Comparison of ENCODE assay signal across 8 cellular contexts in genomic region chr1:202144510-202145324, GRCh38. TPM values are rescaled to one million over a fixed set of nuclear protein-coding genes. Genes with fewer than 3 reads are reported as not detected.
DNase-seq lines count a peak whose midpoint lies in the region; ATAC-seq and TF ChIP-seq lines count a peak whose summit lies in the region.

ARL8A (minus strand) TSS chr1:202144737; CDS start chr1:202144572, 165 bp downstream.

- H3K36me3 Mint-ChIP-seq in activated T-helper 17 cell treated with anti-CD3 and anti-CD28 coated beads, Interleukin-2, amount 50 U/mL, for 72 hours (ENCODE audit: low read depth) = peaks cover 37% of the 10 kb centered on the region
- no peaks in the 10 kb centered on the region for H3K36me3 Mint-ChIP-seq in naive B cell

- H3K27ac Mint-ChIP-seq in activated T-helper 17 cell treated with anti-CD3 and anti-CD28 coated beads, Interleukin-2, amount 50 U/mL, for 72 hours = peak within 1 kb of the TSS; percentile 98
- H3K27ac Mint-ChIP-seq in naive B cell = peak within 1 kb of the TSS; percentile 89 to 98 (median 93)

- peak within 1 kb of the TSS; percentile 93 for H3K9ac ChIP-seq in OCI-LY3 (ENCODE audit: low read length)

- H4K20me1 ChIP-seq in OCI-LY3 (ENCODE audit: insufficient read depth, low read length) = peaks cover 36% of the 10 kb centered on the region

- H3K27ac ChIP-seq in OCI-LY3 (ENCODE audit: low read length) = peak within 1 kb of the TSS; percentile 74
- peak within 1 kb of the TSS; percentile 95 for H3K27ac ChIP-seq in temporal lobe (ENCODE audit: low read depth, low read length)

- DNase-seq in BE2C (peak; percentile 78), fibroblast of gingiva (ENCODE audit: low read depth) (peak; percentile 47), naive B cell (peak; percentile 67)

- peak within 1 kb of the TSS; percentile 79 for H3K4me3 ChIP-seq in BE2C (ENCODE audit: low read depth, low read length)
- H3K4me3 ChIP-seq in OCI-LY3 (ENCODE audit: low read length) = peak within 1 kb of the TSS; percentile 95

- H3K4me1 ChIP-seq in BE2C (no peaks in the 10 kb centered on the region), OCI-LY3 (ENCODE audit: low read length) (peaks cover 13% of the 10 kb centered on the region)

- TF ChIP-seq CTCF in BE2C (IDR thresholded peaks at IDR 0.05; ENCODE audit: low read depth, low read length) = no peak
- no peak for TF ChIP-seq CTCF in OCI-LY3 (IDR thresholded peaks at IDR 0.05; ENCODE audit: low read depth, low read length)

- H3K27me3 Mint-ChIP-seq in activated T-helper 17 cell treated with anti-CD3 and anti-CD28 coated beads, Interleukin-2, amount 50 U/mL, for 72 hours = no peaks in the 10 kb centered on the region
- H3K27me3 Mint-ChIP-seq in naive B cell = no peaks in the 10 kb centered on the region

- peak within 1 kb of the TSS; percentile 93 for H2AFZ ChIP-seq in OCI-LY3 (ENCODE audit: low read depth, low read length)

- H3K79me2 ChIP-seq in OCI-LY3 (ENCODE audit: low read length) = peaks cover 52% of the 10 kb centered on the region

- H3K36me3 ChIP-seq in BE2C (no peaks in the 10 kb centered on the region), OCI-LY3 (replicated peaks; ENCODE audit: low read depth, low read length) (peaks cover 18% of the 10 kb centered on the region)

- H3K9me3 Mint-ChIP-seq in activated T-helper 17 cell treated with anti-CD3 and anti-CD28 coated beads, Interleukin-2, amount 50 U/mL, for 72 hours = no peaks in the 10 kb centered on the region
- H3K9me3 Mint-ChIP-seq in naive B cell = no peaks in the 10 kb centered on the region

- H3K4me2 ChIP-seq in OCI-LY3 (ENCODE audit: low read length) = peak within 1 kb of the TSS; percentile 96

- H3K9me3 ChIP-seq in BE2C = no peaks in the 10 kb centered on the region
- H3K9me3 ChIP-seq in OCI-LY3 (ENCODE audit: insufficient read depth, low read length) = no peaks in the 10 kb centered on the region

- H3K27me3 ChIP-seq in BE2C (no peaks in the 10 kb centered on the region), OCI-LY3 (ENCODE audit: low read depth, low read length) (no peaks in the 10 kb centered on the region)

- ATAC-seq in GM19043 (IDR thresholded peaks at IDR 0.05; ENCODE audit: low read depth, unreplicated experiment) (peak; percentile 49), HG03175 (IDR thresholded peaks at IDR 0.05; ENCODE audit: unreplicated experiment) (peak; percentile 69), naive B cell (ENCODE audit: low read depth in 2 of 2) (peak; percentile 68 to 70)
- peak; percentile 77 for ATAC-seq in activated T-helper 17 cell treated with anti-CD3 and anti-CD28 coated beads, Interleukin-2, amount 50 U/mL, for 72 hours (replicated peaks)

- H3K4me3 Mint-ChIP-seq in activated T-helper 17 cell treated with anti-CD3 and anti-CD28 coated beads, Interleukin-2, amount 50 U/mL, for 72 hours = peak within 1 kb of the TSS; percentile 97
- H3K4me3 Mint-ChIP-seq in naive B cell = peak within 1 kb of the TSS; percentile 95 to 99 (median 96)

- H3K4me1 Mint-ChIP-seq in activated T-helper 17 cell treated with anti-CD3 and anti-CD28 coated beads, Interleukin-2, amount 50 U/mL, for 72 hours = peaks cover 14% of the 10 kb centered on the region
- H3K4me1 Mint-ChIP-seq in naive B cell = peaks cover 19 to 60% (median 43%) of the 10 kb centered on the region in 3 donors

RNA-seq across cellular contexts. Expression of gene ARL8A, which starts in this region (rescaled TPM):
- polyA plus RNA-seq in BE2C (2012; ENCODE audit: insufficient read depth, insufficient read length, low read depth) = 71.3 TPM
- total RNA-seq in activated T-helper 17 cell treated with anti-CD3 and anti-CD28 coated beads, Interleukin-2, amount 50 U/mL, for 72 hours = 10 to 100 TPM; 43.6 to 51.4 TPM
- 10 to 100 TPM in 5 of 6 donors, 1 to 10 TPM in 1; 7.3 to 18.0 (median 11.7) TPM for polyA plus RNA-seq in naive B cell (ENCODE audit: low read depth in 6 of 6)
- 79.4 TPM for total RNA-seq in temporal lobe

Comparison
In these comparisons a context has a peak if more than half of its experiments do, and no peak if none do; other contexts are left out.
1. Peak in every context shown above with its lines: DNase-seq, ATAC-seq, H3K4me3 ChIP-seq and H3K27ac ChIP-seq.